ENCODE assay signal across 13 cellular contexts in the genomic region with DNA sequence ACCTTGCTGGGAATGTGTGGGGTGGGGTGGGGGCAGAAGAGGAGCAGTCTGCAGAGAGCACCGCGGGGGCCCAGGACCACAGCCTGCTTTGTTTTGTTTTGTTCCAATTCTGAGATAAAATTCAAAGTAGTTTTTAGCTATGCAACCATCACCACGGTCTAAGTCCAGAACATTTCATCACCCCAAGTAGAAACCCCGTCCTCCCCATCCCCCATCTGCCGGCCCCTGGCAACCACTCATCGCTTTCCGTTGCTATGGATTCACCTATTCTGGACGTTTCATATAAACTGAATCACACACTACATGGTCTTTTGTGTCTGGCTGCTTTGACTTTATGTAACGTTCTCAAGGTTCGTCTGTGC. TPM values are rescaled to one million over a fixed set of nuclear protein-coding genes. Genes with fewer than 3 reads are reported as not detected.
A peak's percentile ranks its signal among the peaks of the same experiment; 100 is the strongest.
DNase-seq lines count a peak whose midpoint lies in the region; ATAC-seq and TF ChIP-seq lines count a peak whose summit lies in the region.
"Had no signal": no experiment of that assay in that cellular context is flagged by ENCODE, and none has a peak within 500 bp of the region (broad histone marks: within the 10 kb centered on the region; RNA-seq: fewer than 3 reads in every experiment).

No MANE protein-coding gene starts in this region.

- intact Hi-C loops in lower lobe of right lung (cut with DNase I): no loop called here

- H3K4me1 ChIP-seq in neural progenitor cell: peaks cover 24% of the 10 kb centered on the region
- H3K4me1 ChIP-seq in lower lobe of right lung: peaks cover 12% of the 10 kb centered on the region

- DNase-seq in NCI-H1092 treated with DMSO at 0.1 percent for 48 hours (lab: John Stamatoyannopoulos, UW) (peak; percentile 80), NCI-H1092 (lab: John Stamatoyannopoulos, UW) (no peak), NCI-H345 (lab: John Stamatoyannopoulos, UW) (peak; percentile 41), neural progenitor cell (ENCODE audit: low spot score) (no peak), OCI-M1 (lab: John Stamatoyannopoulos, UW) (no peak), lower lobe of right lung (no peak)
- DNase-seq in stimulated activated CD8-positive, alpha-beta memory T cell treated with anti-CD3 and anti-CD28 coated beads, Interleukin-4, amount 100 ng/mL, for 48 hours: no peak
- DNase-seq: AML-193, HCEC 1CT, Kasumi-1, NCI-H2081 treated with DMSO at 0.1 percent for 48 hours had no signal

- H3K36me3 ChIP-seq in neural progenitor cell: no peaks in the 10 kb centered on the region
- H3K36me3 ChIP-seq in lower lobe of right lung: peaks cover 12% of the 10 kb centered on the region

- H3K27ac Mint-ChIP-seq in brain (peak overlapping the region in 4 of 5 experiments; percentile 16 to 85 (median 46)), neural progenitor cell (peak overlapping the region; percentile 89)

- H3K27ac ChIP-seq in neural progenitor cell: no peak overlapping the region
- no peak overlapping the region for H3K27ac ChIP-seq in lower lobe of right lung
- H3K27ac ChIP-seq: 22Rv1 had no signal

- no peak overlapping the region for H2AFZ ChIP-seq in neural progenitor cell (replicated peaks)

- H3K4me3 Mint-ChIP-seq in brain (no peak overlapping the region), neural progenitor cell (no peak overlapping the region)

- H3K9me3 ChIP-seq in neural progenitor cell (ENCODE audit: low read depth) (no peaks in the 10 kb centered on the region), lower lobe of right lung (no peaks in the 10 kb centered on the region)

- H3F3A ChIP-seq in neural progenitor cell (ENCODE audit: low read depth): peaks cover 18% of the 10 kb centered on the region

- H3K9me3 Mint-ChIP-seq in brain (peaks cover 0 to 6% (median 0%) of the 10 kb centered on the region in 5 experiments), neural progenitor cell (peaks cover 2% of the 10 kb centered on the region)

- no peaks in the 10 kb centered on the region for H3K79me2 ChIP-seq in neural progenitor cell (ENCODE audit: low read depth)

- H3K27me3 ChIP-seq in neural progenitor cell (no peaks in the 10 kb centered on the region), lower lobe of right lung (ENCODE audit: low read depth) (no peaks in the 10 kb centered on the region)

- no peak for ATAC-seq in lower lobe of right lung

- H3K4me1 Mint-ChIP-seq in brain: peaks cover 41% of the 10 kb centered on the region
- peaks cover 26% of the 10 kb centered on the region for H3K4me1 Mint-ChIP-seq in neural progenitor cell

- H3K9ac ChIP-seq in neural progenitor cell: no peak overlapping the region

- peaks cover 4% of the 10 kb centered on the region for H4K20me1 ChIP-seq in neural progenitor cell (ENCODE audit: low read depth)

- H3K36me3 Mint-ChIP-seq in brain (no peaks in the 10 kb centered on the region), neural progenitor cell (peaks cover 3% of the 10 kb centered on the region)

- no peaks in the 10 kb centered on the region for H3K27me3 Mint-ChIP-seq in brain
- peaks cover 2% of the 10 kb centered on the region for H3K27me3 Mint-ChIP-seq in neural progenitor cell (ENCODE audit: insufficient read depth, low read depth)

- TF ChIP-seq CTCF in brain (conservative IDR thresholded peaks at IDR 0.05): no peak
- TF ChIP-seq CTCF in neural progenitor cell (IDR thresholded peaks at IDR 0.05): no peak
- no peak for TF ChIP-seq CTCF in lower lobe of right lung (IDR thresholded peaks at IDR 0.05)

- H3K4me3 ChIP-seq in neural progenitor cell (no peak overlapping the region), lower lobe of right lung (no peak overlapping the region)

- no peak overlapping the region for H3K4me2 ChIP-seq in neural progenitor cell

RNA-seq across cellular contexts. Expression of a gene that starts 27.5 kb away (rescaled TPM):
- polyA plus RNA-seq in brain (ENCODE audit: insufficient read depth, low read depth, low replicate concordance): 79.5 TPM
- total RNA-seq in neural progenitor cell (ENCODE audit: low replicate concordance) (0.88 and 2.8 TPM in 2 replicates), lower lobe of right lung (24.6 TPM)

RNA-seq across cellular contexts. Expression of a gene that starts 46.9 kb away (rescaled TPM):
- 32.0 TPM for polyA plus RNA-seq in brain (ENCODE audit: insufficient read depth, low read depth, low replicate concordance)
- total RNA-seq in neural progenitor cell (ENCODE audit: low replicate concordance) (15.7 and 28.0 TPM in 2 replicates), lower lobe of right lung (14.5 TPM)

Comparison
In these comparisons a context has a peak if more than half of its experiments do, and no peak if none do; other contexts are left out.
1. DNase-seq: peak in NCI-H1092 treated with DMSO at 0.1 percent for 48 hours (single experiment) and NCI-H345 (single experiment); none in NCI-H1092 (single experiment), neural progenitor cell (single experiment), stimulated activated CD8-positive, alpha-beta memory T cell treated with anti-CD3 and anti-CD28 coated beads, Interleukin-4, amount 100 ng/mL, for 48 hours (single experiment), OCI-M1 (single experiment) and lower lobe of right lung (single experiment).